11 cellular contexts compared by ENCODE assay signal in genomic region chr14:51430600-51430999, GRCh38.
DNase-seq lines count a peak whose midpoint lies in the region; ATAC-seq, FAIRE-seq and TF ChIP-seq lines count a peak whose summit lies in the region.
"Had no signal": no experiment of that assay in that cellular context is flagged by ENCODE, and none has a peak within 500 bp of the region (broad histone marks: within the 10 kb centered on the region; RNA-seq: fewer than 3 reads in every experiment).

No MANE protein-coding gene starts in this region.

- no peaks in the 10 kb centered on the region for H3K9me3 Mint-ChIP-seq in HFFc6
- no peaks in the 10 kb centered on the region for H3K9me3 Mint-ChIP-seq in astrocyte (ENCODE audit: unreplicated experiment)

- no peaks in the 10 kb centered on the region for H3K27me3 ChIP-seq in astrocyte (ENCODE audit: insufficient read depth, low read length)
- H3K27me3 ChIP-seq in heart right ventricle: no peaks in the 10 kb centered on the region
- no peaks in the 10 kb centered on the region for H3K27me3 ChIP-seq in small intestine (ENCODE audit: control insufficient read depth in 2 of 2, insufficient read depth in 2 of 2, low read length in 2 of 2)

- TF ChIP-seq CTCF in HFFc6 (IDR thresholded peaks at IDR 0.05) (no peak), astrocyte (IDR thresholded peaks at IDR 0.05; ENCODE audit: insufficient read depth, low read depth, low read length) (no peak), heart right ventricle (IDR thresholded peaks at IDR 0.05) (no peak), GM10248 (IDR thresholded peaks at IDR 0.05; ENCODE audit: control extremely low read depth, extremely low read depth, low read depth, missing control alignments) (no peak)

- H3K4me1 ChIP-seq in astrocyte (ENCODE audit: insufficient read depth, low read length) (peaks cover 21% of the 10 kb centered on the region), heart right ventricle (peaks cover 0 to 35% (median 3%) of the 10 kb centered on the region in 9 donors), small intestine (ENCODE audit: control insufficient read depth in 2 of 2, insufficient read depth in 1 of 2, low read depth in 1 of 2, low read length in 1 of 2) (no peaks in the 10 kb centered on the region)

- peak overlapping the region; percentile 9 for H3K27ac ChIP-seq in astrocyte (ENCODE audit: low read depth, low read length)
- peak overlapping the region in 7 of 10 donors; percentile 11 to 62 (median 49) for H3K27ac ChIP-seq in heart right ventricle
- H3K27ac ChIP-seq in small intestine (ENCODE audit: low read depth in 1 of 2, low read length in 1 of 2): no peak overlapping the region

- POLR2A ChIA-PET in GM10248 (lab: Yijun Ruan, JAX): interaction anchor here (0.7 kb wide), 1 partner anchor 453 kb away, joined by 3 read pairs; no protein-coding TSS in a partner anchor

- WGBS in heart right ventricle, 2 donors: 59 to 66% methylated on average over 3 of the region's 3 CpGs
- WGBS in small intestine, 3 donors: 52 to 76% (median 53%) methylated on average over 3 of the region's 3 CpGs

- H3K36me3 Mint-ChIP-seq in HFFc6 (ENCODE audit: low read depth): no peaks in the 10 kb centered on the region
- H3K36me3 Mint-ChIP-seq in astrocyte (ENCODE audit: low read depth, unreplicated experiment): no peaks in the 10 kb centered on the region

- CTCF ChIA-PET in GM10248 (lab: Yijun Ruan, JAX): no interaction called here

- no peaks in the 10 kb centered on the region for H3K79me2 ChIP-seq in astrocyte (ENCODE audit: insufficient read depth, low read length)

- intact Hi-C loops in heart right ventricle (cut with DNase I): no loop called here

- peak overlapping the region; percentile 57 for H3K4me2 ChIP-seq in astrocyte (ENCODE audit: low read length)

- H3K9me3 ChIP-seq in astrocyte (ENCODE audit: insufficient read depth, low read depth, low read length) (no peaks in the 10 kb centered on the region), heart right ventricle (no peaks in the 10 kb centered on the region), small intestine (ENCODE audit: control insufficient read depth, low read depth) (no peaks in the 10 kb centered on the region)

- FAIRE-seq in astrocyte (lab: Jason Lieb, UNC) (no peak), small intestine (lab: Jason Lieb, UNC) (no peak)

- DNase-seq in HFFc6 (no peak), astrocyte (ENCODE audit: low read depth) (peak; percentile 57), heart right ventricle (no peak), superior temporal gyrus (ENCODE audit: extremely low spot score) (peak; percentile 62), GM10248 (ENCODE audit: extremely low spot score) (no peak), small intestine (no peak)
- DNase-seq: DMS53, GOT3, NCI-H1105 treated with DMSO at 0.1 percent for 48 hours had no signal

- H3K4me3 Mint-ChIP-seq in HFFc6 (peak overlapping the region; percentile 45; the same call in 1 of the 2 replicates), astrocyte (ENCODE audit: unreplicated experiment) (no peak overlapping the region)

- H3K4me1 Mint-ChIP-seq in HFFc6 (ENCODE audit: low read depth) (peaks cover 37% of the 10 kb centered on the region), astrocyte (ENCODE audit: low read depth, unreplicated experiment) (peaks cover 34% of the 10 kb centered on the region)

- H3K36me3 ChIP-seq in astrocyte (ENCODE audit: insufficient read depth, low read length) (no peaks in the 10 kb centered on the region), heart right ventricle (no peaks in the 10 kb centered on the region), small intestine (ENCODE audit: control insufficient read depth in 2 of 2, insufficient read depth in 2 of 2, low read length in 2 of 2) (no peaks in the 10 kb centered on the region)

- H3K27ac Mint-ChIP-seq in HFFc6 (peak overlapping the region; percentile 34; the same call in 1 of the 2 replicates), astrocyte (ENCODE audit: unreplicated experiment) (peak overlapping the region; percentile 90)

- H4K20me1 ChIP-seq in astrocyte (ENCODE audit: insufficient read depth, low read length): no peaks in the 10 kb centered on the region

- H3K4me3 ChIP-seq in astrocyte (ENCODE audit: insufficient read depth, low read depth, low read length) (no peak overlapping the region), heart right ventricle (no peak overlapping the region), small intestine (ENCODE audit: low read depth in 1 of 2, low read length in 2 of 2) (no peak overlapping the region)

- no peak overlapping the region for H3K9ac ChIP-seq in astrocyte (ENCODE audit: low read length)

- no peaks in the 10 kb centered on the region; the same call in 1 of the 2 replicates for H3K27me3 Mint-ChIP-seq in HFFc6 (ENCODE audit: insufficient read depth)
- H3K27me3 Mint-ChIP-seq in astrocyte (ENCODE audit: low read depth, unreplicated experiment): no peaks in the 10 kb centered on the region

- ATAC-seq in heart right ventricle (peak in 5 of 8 donors; percentile 19 to 61 (median 37)), HG02870 (IDR thresholded peaks at IDR 0.05; ENCODE audit: unreplicated experiment) (no peak), HG03571 (IDR thresholded peaks at IDR 0.05; ENCODE audit: unreplicated experiment) (no peak)

- H2AFZ ChIP-seq in astrocyte (ENCODE audit: low read depth, low read length): peak overlapping the region; percentile 1

Comparison
In these comparisons a context has a peak if more than half of its experiments do, and no peak if none do; other contexts are left out.
1. DNase-seq: peak in astrocyte (single experiment) and superior temporal gyrus (single experiment); none in HFFc6 (single experiment), heart right ventricle (0 of 2), GM10248 (single experiment) and small intestine (single experiment).
2. H3K27ac ChIP-seq: peak in astrocyte (single experiment) and heart right ventricle (7 of 10); none in small intestine (0 of 2).
3. ATAC-seq: peak in heart right ventricle (5 of 8); none in HG02870 (single experiment) and HG03571 (single experiment).